21 cellular contexts compared by ENCODE assay signal in genomic region chr13:100671389-100672182, GRCh38. TPM values are rescaled to one million over a fixed set of nuclear protein-coding genes. Genes with fewer than 3 reads are reported as not detected.
DNase-seq lines count a peak whose midpoint lies in the region; ATAC-seq and TF ChIP-seq lines count a peak whose summit lies in the region.
"Had no signal": no experiment of that assay in that cellular context is flagged by ENCODE, and none has a peak within 500 bp of the region (broad histone marks: within the 10 kb centered on the region; RNA-seq: fewer than 3 reads in every experiment).

No MANE protein-coding gene starts in this region.

- H3K36me3 Mint-ChIP-seq in activated naive CD8-positive, alpha-beta T cell treated with anti-CD3 and anti-CD28 coated beads, Interleukin-2, amount 10 ng/mL, durations not matched to agents 7 days and 5 days = peaks cover 20% of the 10 kb centered on the region
- peaks cover 13% of the 10 kb centered on the region for H3K36me3 Mint-ChIP-seq in activated naive CD8-positive, alpha-beta T cell treated with anti-CD3 and anti-CD28 coated beads for 36 hours

- H3K27ac Mint-ChIP-seq in activated naive CD8-positive, alpha-beta T cell treated with anti-CD3 and anti-CD28 coated beads, Interleukin-2, amount 10 ng/mL, durations not matched to agents 7 days and 5 days = no peak overlapping the region
- H3K27ac Mint-ChIP-seq in activated naive CD8-positive, alpha-beta T cell treated with anti-CD3 and anti-CD28 coated beads for 36 hours = no peak overlapping the region
- H3K27ac Mint-ChIP-seq: B cell had no signal

- TF ChIP-seq CTCF in dorsolateral prefrontal cortex (IDR thresholded peaks at IDR 0.05 in 54 of 56, conservative IDR thresholded peaks at IDR 0.05 in 2 of 56; ENCODE audit: low read depth in 1 of 56, partially characterized antibody in 56 of 56) = no peak

- intact Hi-C loops in dorsolateral prefrontal cortex (cut with DNase I) = loop anchor here in 1 of 2 donors (10.0 kb wide), 1 partner anchor 123 kb away; no protein-coding TSS in a partner anchor

- H3K27me3 Mint-ChIP-seq in activated naive CD8-positive, alpha-beta T cell treated with anti-CD3 and anti-CD28 coated beads, Interleukin-2, amount 10 ng/mL, durations not matched to agents 7 days and 5 days = no peaks in the 10 kb centered on the region
- peaks cover 8% of the 10 kb centered on the region for H3K27me3 Mint-ChIP-seq in activated naive CD8-positive, alpha-beta T cell treated with anti-CD3 and anti-CD28 coated beads for 36 hours

- no peak overlapping the region for H3K4me2 ChIP-seq in neuronal stem cell (ENCODE audit: insufficient read depth, low read length, poor library complexity, severe bottlenecking)

- H2BK12ac ChIP-seq in neuronal stem cell (ENCODE audit: low read length) = no peak overlapping the region

- no peak overlapping the region for H2BK120ac ChIP-seq in neuronal stem cell (ENCODE audit: low read depth, low read length)

- H3K4me3 ChIP-seq in dorsolateral prefrontal cortex (peak overlapping the region in 2 of 59 donors; percentile 12 to 13), neuronal stem cell (ENCODE audit: low read length in 2 of 2) (no peak overlapping the region)

- no peak overlapping the region for H4K91ac ChIP-seq in neuronal stem cell (ENCODE audit: low read depth, low read length, poor library complexity)

- DNase-seq in activated naive CD8-positive, alpha-beta T cell treated with anti-CD3 and anti-CD28 coated beads, Interleukin-2, amount 10 ng/mL, durations not matched to agents 7 days and 5 days = no peak
- no peak for DNase-seq in activated naive CD8-positive, alpha-beta T cell treated with anti-CD3 and anti-CD28 coated beads for 36 hours
- DNase-seq in dorsolateral prefrontal cortex (no peak), neuronal stem cell (ENCODE audit: low spot score) (no peak)
- DNase-seq: 8988T, DMS153, EL, GOT3, IMR-90, NCI-H1436 treated with DMSO at 0.1 percent for 48 hours, NCI-H2029, NCI-H345, NCI-H524 treated with DMSO at 0.1 percent for 48 hours, RPMI8226, SHP77 treated with DMSO at 0.1 percent for 48 hours had no signal

- no CpG with 5 or more reads among the region's 11 CpGs for WGBS in neuronal stem cell (ENCODE audit: extremely low coverage in 2 of 2, insufficient read length in 2 of 2, insufficient replicate concordance in 1 of 2), 2 donors

- no peak for ATAC-seq in activated naive CD8-positive, alpha-beta T cell treated with anti-CD3 and anti-CD28 coated beads, Interleukin-2, amount 10 ng/mL, durations not matched to agents 7 days and 5 days (ENCODE audit: low read depth)
- no peak for ATAC-seq in HG03565 (IDR thresholded peaks at IDR 0.05; ENCODE audit: unreplicated experiment)
- ATAC-seq in HG03280 (IDR thresholded peaks at IDR 0.05; ENCODE audit: unreplicated experiment) = no peak
- no peak for ATAC-seq in GM21390 (IDR thresholded peaks at IDR 0.05; ENCODE audit: unreplicated experiment)
- ATAC-seq in HG02759 (IDR thresholded peaks at IDR 0.05; ENCODE audit: unreplicated experiment) = no peak

- H3K36me3 ChIP-seq in neuronal stem cell (replicated peaks in 1 of 2; ENCODE audit: control insufficient read depth in 2 of 2, insufficient read depth in 2 of 2, low read length in 2 of 2) = peaks cover 9 to 50% of the 10 kb centered on the region in 2 donors

- H3K18ac ChIP-seq in neuronal stem cell (ENCODE audit: low read length) = peak overlapping the region; percentile 12

- H2BK15ac ChIP-seq in neuronal stem cell (ENCODE audit: low read length) = no peak overlapping the region

- H3K27ac ChIP-seq in dorsolateral prefrontal cortex (peak overlapping the region in 50 of 59 donors; percentile 3 to 100 (median 95)), neuronal stem cell (replicated peaks; ENCODE audit: low read length) (no peak overlapping the region)
- H3K27ac ChIP-seq: HL-60 had no signal

- peaks cover 26% of the 10 kb centered on the region for H3K4me1 Mint-ChIP-seq in activated naive CD8-positive, alpha-beta T cell treated with anti-CD3 and anti-CD28 coated beads, Interleukin-2, amount 10 ng/mL, durations not matched to agents 7 days and 5 days
- peaks cover 23% of the 10 kb centered on the region for H3K4me1 Mint-ChIP-seq in activated naive CD8-positive, alpha-beta T cell treated with anti-CD3 and anti-CD28 coated beads for 36 hours

- H2BK5ac ChIP-seq in neuronal stem cell (ENCODE audit: low read length) = no peak overlapping the region

- no peak overlapping the region for H2AFZ ChIP-seq in neuronal stem cell (ENCODE audit: low read length)

- H3K9me3 ChIP-seq in neuronal stem cell (replicated peaks in 1 of 2; ENCODE audit: control insufficient read depth in 2 of 2, insufficient read depth in 1 of 2, low read depth in 1 of 2, low read length in 2 of 2) = no peaks in the 10 kb centered on the region

- no peak overlapping the region for H4K8ac ChIP-seq in neuronal stem cell (ENCODE audit: low read depth, low read length)

- peaks cover 9% of the 10 kb centered on the region for H3K79me1 ChIP-seq in neuronal stem cell (ENCODE audit: low read depth, low read length)

- H3K4me3 Mint-ChIP-seq in activated naive CD8-positive, alpha-beta T cell treated with anti-CD3 and anti-CD28 coated beads, Interleukin-2, amount 10 ng/mL, durations not matched to agents 7 days and 5 days = peak overlapping the region; percentile 8
- no peak overlapping the region for H3K4me3 Mint-ChIP-seq in activated naive CD8-positive, alpha-beta T cell treated with anti-CD3 and anti-CD28 coated beads for 36 hours
- H3K4me3 Mint-ChIP-seq: B cell had no signal

- POLR2A ChIA-PET in activated naive CD8-positive, alpha-beta T cell treated with anti-CD3 and anti-CD28 coated beads, Interleukin-2, amount 10 ng/mL, durations not matched to agents 7 days and 5 days (lab: Charles Lee) = interaction anchor here (0.5 kb wide), 1 partner anchor 39 kb away, joined by 4 read pairs; no protein-coding TSS in a partner anchor

- no peak overlapping the region for H3K23ac ChIP-seq in neuronal stem cell (ENCODE audit: low read depth, low read length, poor library complexity)

- no peak overlapping the region for H3K9ac ChIP-seq in neuronal stem cell (ENCODE audit: low read depth, low read length, poor library complexity)

- peaks cover 8 to 11% of the 10 kb centered on the region in 2 donors for H3K4me1 ChIP-seq in neuronal stem cell (ENCODE audit: control insufficient read depth in 2 of 2, insufficient read depth in 1 of 2, low read depth in 1 of 2, low read length in 2 of 2)

- H3K9me3 Mint-ChIP-seq in activated naive CD8-positive, alpha-beta T cell treated with anti-CD3 and anti-CD28 coated beads, Interleukin-2, amount 10 ng/mL, durations not matched to agents 7 days and 5 days = no peaks in the 10 kb centered on the region
- no peaks in the 10 kb centered on the region for H3K9me3 Mint-ChIP-seq in activated naive CD8-positive, alpha-beta T cell treated with anti-CD3 and anti-CD28 coated beads for 36 hours

- no peak overlapping the region for H2AK5ac ChIP-seq in neuronal stem cell (ENCODE audit: low read depth, low read length)

- H3K27me3 ChIP-seq in dorsolateral prefrontal cortex = no peaks in the 10 kb centered on the region
- peaks cover 0 to 12% (median 0%) of the 10 kb centered on the region in 3 experiments for H3K27me3 ChIP-seq in neuronal stem cell (ENCODE audit: control insufficient read depth in 3 of 3, insufficient read depth in 3 of 3, low read depth in 1 of 3, low read length in 3 of 3)

- H3K4ac ChIP-seq in neuronal stem cell (ENCODE audit: low read length) = no peak overlapping the region

- no peak overlapping the region for H3K14ac ChIP-seq in neuronal stem cell (ENCODE audit: low read length)

RNA-seq across cellular contexts. Expression of gene TMTC4, which starts 3.0 kb away (rescaled TPM):
- total RNA-seq in activated naive CD8-positive, alpha-beta T cell treated with anti-CD3 and anti-CD28 coated beads, Interleukin-2, amount 10 ng/mL, durations not matched to agents 7 days and 5 days = 10 to 100 TPM; 34.6 to 38.8 TPM
- 10 to 100 TPM; 13.4 to 16.8 TPM for total RNA-seq in activated naive CD8-positive, alpha-beta T cell treated with anti-CD3 and anti-CD28 coated beads for 36 hours
- 100 to 1,000 TPM in 4 of 120 experiments, 10 to 100 TPM in 116; 15.7 to 223 (median 42.8) TPM for total RNA-seq in dorsolateral prefrontal cortex
- polyA plus RNA-seq in neuronal stem cell (2013, experiment 1 of 2) = 36.5 TPM
- polyA plus RNA-seq in neuronal stem cell (2013, experiment 2 of 2) = 36.3 TPM
